10 cellular contexts compared by ENCODE assay signal in the genomic region with DNA sequence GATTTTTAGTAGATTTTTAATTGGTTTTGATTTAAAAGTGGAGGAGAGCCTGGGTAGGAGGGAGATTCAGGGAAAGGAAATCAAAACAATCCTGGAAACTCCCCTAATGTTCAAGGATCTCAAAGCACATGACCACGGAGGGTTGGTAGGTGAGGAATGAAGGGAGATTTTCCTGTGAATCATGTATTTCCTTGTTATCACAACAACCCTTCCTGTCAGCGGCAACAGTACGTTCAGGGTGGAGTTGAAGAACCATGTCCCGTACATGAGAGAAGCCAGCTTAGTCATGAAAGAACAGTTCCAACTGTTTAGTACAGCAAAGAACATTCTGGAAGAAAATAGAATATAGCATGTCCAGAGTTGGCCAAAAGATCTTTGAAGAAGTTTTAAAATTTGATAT.
DNase-seq lines count a peak whose midpoint lies in the region; ATAC-seq and TF ChIP-seq lines count a peak whose summit lies in the region.
"Had no signal": no experiment of that assay in that cellular context is flagged by ENCODE, and none has a peak within 500 bp of the region (broad histone marks: within the 10 kb centered on the region; RNA-seq: fewer than 3 reads in every experiment).

No MANE protein-coding gene starts in this region.

- no peaks in the 10 kb centered on the region for H3K36me3 ChIP-seq in fibroblast of lung (ENCODE audit: control insufficient read depth, insufficient read depth, low read length)
- H3K36me3 ChIP-seq in osteoblast (ENCODE audit: insufficient read depth, low read length) = no peaks in the 10 kb centered on the region

- H4K20me1 ChIP-seq in fibroblast of lung (ENCODE audit: control insufficient read depth, extremely low read depth, insufficient read depth, low read length) (no peaks in the 10 kb centered on the region), osteoblast (ENCODE audit: insufficient read depth, low read length) (no peaks in the 10 kb centered on the region)

- no peak for ATAC-seq in HG02981 (IDR thresholded peaks at IDR 0.05; ENCODE audit: unreplicated experiment)
- no peak for ATAC-seq in GM18907 (IDR thresholded peaks at IDR 0.05; ENCODE audit: unreplicated experiment)

- H3K4me2 ChIP-seq in fibroblast of lung (ENCODE audit: extremely low read depth, insufficient read depth, low read length) (no peak overlapping the region), osteoblast (ENCODE audit: insufficient read depth, low read length) (peak overlapping the region; percentile 70)

- no peaks in the 10 kb centered on the region for H3K9me3 ChIP-seq in fibroblast of lung (ENCODE audit: control insufficient read depth, insufficient read depth, low read depth, low read length)
- H3K9me3 ChIP-seq in osteoblast (ENCODE audit: low read depth, low read length) = no peaks in the 10 kb centered on the region

- H3K27ac ChIP-seq in fibroblast of lung (ENCODE audit: insufficient read depth, low read length) (no peak overlapping the region), osteoblast (ENCODE audit: low read depth, low read length) (no peak overlapping the region)

- H3K79me2 ChIP-seq in fibroblast of lung (ENCODE audit: control insufficient read depth, insufficient read depth, low read length) = no peaks in the 10 kb centered on the region
- no peaks in the 10 kb centered on the region for H3K79me2 ChIP-seq in osteoblast (ENCODE audit: insufficient read depth, low read length)

- H3K4me1 ChIP-seq in fibroblast of lung (ENCODE audit: control insufficient read depth, extremely low read depth, insufficient read depth, low read length) = no peaks in the 10 kb centered on the region
- peaks cover 4% of the 10 kb centered on the region for H3K4me1 ChIP-seq in osteoblast (ENCODE audit: insufficient read depth, low read length)

- no peak for TF ChIP-seq CTCF in AG09319 (IDR thresholded peaks at IDR 0.05; ENCODE audit: low read depth, low read length)
- no peak for TF ChIP-seq CTCF in fibroblast of lung (conservative IDR thresholded peaks at IDR 0.05 in 1 of 2, IDR thresholded peaks at IDR 0.05 in 1 of 2; ENCODE audit: low read depth in 1 of 2, low read length in 2 of 2)
- TF ChIP-seq CTCF in osteoblast (IDR thresholded peaks at IDR 0.05; ENCODE audit: extremely low read depth, low read depth, low read length) = no peak

- DNase-seq in AG09319 (ENCODE audit: extremely low read depth, low read depth) (peak; percentile 51), RPMI7951 (ENCODE audit: low read depth) (peak; percentile 48), fibroblast of lung (ENCODE audit: low read depth in 2 of 2) (peak; percentile 58 to 83), osteoblast (ENCODE audit: insufficient read length, low spot score, missing footprints) (peak; percentile 61), NCI-H1436 treated with DMSO at 0.1 percent for 48 hours (lab: John Stamatoyannopoulos, UW) (no peak), GDM1 (lab: John Stamatoyannopoulos, UW) (no peak)
- DNase-seq: activated effector memory CD4-positive, alpha-beta T cell treated with anti-CD3 and anti-CD28 coated beads, Interleukin-2, amount 50 U/mL, for 16 hours; stimulated activated CD4-positive, alpha-beta T cell treated with anti-CD3 and anti-CD28 coated beads, Interleukin-4, amount 100 ng/mL, for 1 hour had no signal

- H2AFZ ChIP-seq in fibroblast of lung (ENCODE audit: low read length) (peak overlapping the region; percentile 52), osteoblast (ENCODE audit: low read length) (peak overlapping the region; percentile 68)

- H3K27me3 ChIP-seq in fibroblast of lung (ENCODE audit: control insufficient read depth, insufficient read depth, low read length) (no peaks in the 10 kb centered on the region), osteoblast (ENCODE audit: insufficient read depth, low read length) (no peaks in the 10 kb centered on the region)

- H3K4me3 ChIP-seq in fibroblast of lung (replicated peaks in 1 of 4; ENCODE audit: control extremely low read depth in 1 of 4, insufficient read depth in 1 of 4, low read depth in 3 of 4, low read length in 4 of 4) (no peak overlapping the region), osteoblast (ENCODE audit: insufficient read depth, low read length) (no peak overlapping the region)

- no peak overlapping the region for H3K9ac ChIP-seq in fibroblast of lung (ENCODE audit: insufficient read depth, low read length)

Comparison
In these comparisons a context has a peak if more than half of its experiments do, and no peak if none do; other contexts are left out.
1. DNase-seq: peak in AG09319 (single experiment), RPMI7951 (single experiment), fibroblast of lung (2 of 2) and osteoblast (single experiment); none in NCI-H1436 treated with DMSO at 0.1 percent for 48 hours (single experiment) and GDM1 (single experiment).